In the genomic region with DNA sequence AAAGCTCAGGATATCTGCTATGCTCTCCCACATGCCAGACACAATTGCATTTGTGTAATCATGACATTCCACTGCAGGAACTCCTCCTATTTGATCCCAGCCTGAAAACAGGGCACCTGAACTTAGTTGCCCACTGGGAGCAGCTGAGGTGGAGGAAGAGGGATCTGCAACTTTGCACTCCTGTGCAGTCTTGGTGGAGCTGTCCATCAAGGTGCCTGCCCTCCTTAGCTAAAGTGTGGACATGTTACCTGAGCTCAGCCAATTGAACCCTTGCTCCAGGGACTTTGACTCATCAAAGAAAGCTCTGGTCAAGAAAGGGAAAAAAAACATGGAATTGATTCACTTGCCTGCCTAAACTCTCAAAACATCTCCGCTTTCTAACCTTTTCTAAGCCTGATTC, we compare ENCODE assay signal across 23 cellular contexts.
"Had no signal": no experiment of that assay in that cellular context is flagged by ENCODE, and none has a peak within 500 bp of the region (broad histone marks: within the 10 kb centered on the region; RNA-seq: fewer than 3 reads in every experiment).

No MANE protein-coding gene starts in this region.

- H3K36me3 ChIP-seq: ascending aorta, SJCRH30 had no signal

- H3K9me3 ChIP-seq: SJCRH30 had no signal

- DNase-seq: activated CD4-positive, alpha-beta T cell treated with anti-CD3 and anti-CD28 coated beads, Interleukin-2, amount 10 ng/mL, durations not matched to agents 24 days and 14 days; activated CD4-positive, alpha-beta T cell treated with anti-CD3 and anti-CD28 coated beads, Interleukin-2, amount 50 U/mL, for 4 hours; activated CD8-positive, alpha-beta T cell treated with anti-CD3 and anti-CD28 coated beads for 36 hours; activated gamma-delta T cell; activated naive CD4-positive, alpha-beta T cell treated with Interleukin-2 at 50 U/mL for 16 hours; activated naive CD8-positive, alpha-beta T cell treated with anti-CD3 and anti-CD28 coated beads, Interleukin-2, amount 10 ng/mL, durations not matched to agents 7 days and 5 days; activated T-cell treated with anti-CD3 and anti-CD28 coated beads, Interleukin-2, amount 50 U/mL, for 1 hour; amygdala; NCI-H1105; NCI-H1417 treated with DMSO at 0.1 percent for 48 hours; NCI-H1930; NCI-H345; NCI-H524 treated with DMSO at 0.1 percent for 48 hours; NK-92 treated with Interleukin-12 subunit alpha and Interleukin-12 subunit beta, amount 100 ng/mL, for 24 hours; PC-9; Right ventricle myocardium superior; SJCRH30; T1000 had no signal

- H2AFZ ChIP-seq: PC-9 had no signal

- H3K4me1 ChIP-seq: ascending aorta, SJCRH30 had no signal

- ATAC-seq: activated CD8-positive, alpha-beta T cell treated with anti-CD3 and anti-CD28 coated beads for 36 hours had no signal

- H3K27ac ChIP-seq: ascending aorta, KMS-11, PC-9, RWPE1, SJCRH30, SK-N-MC had no signal

- FAIRE-seq: RCC 7860 had no signal

- H3K9ac ChIP-seq: KMS-11 had no signal

- H3K4me3 ChIP-seq: ascending aorta, PC-9, SJCRH30, SK-N-MC had no signal

- H3K4me2 ChIP-seq: KMS-11, PC-9 had no signal

- H3K27me3 ChIP-seq: ascending aorta, SJCRH30 had no signal
